ENCODE assay signal across 8 cellular contexts in genomic region chr4:151325320-151326246, GRCh38. TPM values are rescaled to one million over a fixed set of nuclear protein-coding genes. Genes with fewer than 3 reads are reported as not detected.
DNase-seq lines count a peak whose midpoint lies in the region; ATAC-seq and TF ChIP-seq lines count a peak whose summit lies in the region.

Gene SH3D19 (minus strand): TSS chr4:151325605. CDS start chr4:151325352, 253 bp downstream.

- no peaks in the 10 kb centered on the region for H3K36me3 ChIP-seq in thoracic aorta

- DNase-seq in AG09319 (ENCODE audit: extremely low read depth, low read depth) (peak; percentile 20), HFF-Myc (ENCODE audit: extremely low read depth, low read depth) (no peak), SKM-1 treated with dmso at 0.1 percent for 144 hours (lab: John Stamatoyannopoulos, UW; ENCODE audit: unreplicated experiment) (peak; percentile 38), epidermal melanocyte (ENCODE audit: insufficient read length, low spot score) (peak; percentile 54), medulla oblongata (ENCODE audit: extremely low spot score) (peak; percentile 59), thoracic aorta (ENCODE audit: low spot score) (no peak)

- H3K27ac ChIP-seq in thoracic aorta: peak within 1 kb of the TSS; percentile 89 to 93

- no peaks in the 10 kb centered on the region for H3K27me3 ChIP-seq in thoracic aorta (replicated peaks; ENCODE audit: insufficient read depth)

- no peaks in the 10 kb centered on the region for H3K9me3 ChIP-seq in thoracic aorta

- TF ChIP-seq CTCF in AG09319 (IDR thresholded peaks at IDR 0.05; ENCODE audit: low read depth, low read length) (no peak), HFF-Myc (IDR thresholded peaks at IDR 0.05; ENCODE audit: low read depth, low read length, missing control alignments) (no peak), thoracic aorta (IDR thresholded peaks at IDR 0.05) (peak; percentile 7)

- H3K4me3 ChIP-seq in HFF-Myc (replicated peaks; ENCODE audit: low read depth, low read length): peak within 1 kb of the TSS; percentile 51
- H3K4me3 ChIP-seq in thoracic aorta: peak within 1 kb of the TSS; percentile 90

- H3K4me1 ChIP-seq in thoracic aorta (ENCODE audit: control insufficient read depth in 1 of 2, low read depth in 2 of 2): peaks cover 3 to 33% of the 10 kb centered on the region in 2 donors

- ATAC-seq in thoracic aorta (ENCODE audit: insufficient number of reproducible peaks, low FRiP score, low read depth) (peak; percentile 54), HG02840 (IDR thresholded peaks at IDR 0.05; ENCODE audit: low FRiP score, unreplicated experiment) (no peak), GM18520 (IDR thresholded peaks at IDR 0.05; ENCODE audit: unreplicated experiment) (no peak)

RNA-seq across cellular contexts. Expression of gene SH3D19, which starts in this region (rescaled TPM):
- total RNA-seq in thoracic aorta: 100 to 1,000 TPM in 1 of 2 donors, 10 to 100 TPM in 1; 94.8 to 143 TPM

Comparison
In these comparisons a context has a peak if more than half of its experiments do, and no peak if none do; other contexts are left out.
1. DNase-seq: peak in AG09319 (single experiment), SKM-1 treated with dmso at 0.1 percent for 144 hours (single experiment), epidermal melanocyte (single experiment) and medulla oblongata (single experiment); none in HFF-Myc (single experiment) and thoracic aorta (single experiment).